In genomic region chr6:100220543-100220942, GRCh38 we compare ENCODE assay signal across 18 cellular contexts.
"Had no signal": no experiment of that assay in that cellular context is flagged by ENCODE, and none has a peak within 500 bp of the region (broad histone marks: within the 10 kb centered on the region; RNA-seq: fewer than 3 reads in every experiment).

No MANE protein-coding gene starts in this region.

- H3K9me3 Mint-ChIP-seq: type B pancreatic cell had no signal

- H3K4me3 ChIP-seq: colonic mucosa, esophagus squamous epithelium, hepatocyte, spleen, thyroid gland had no signal

- H3K4me3 Mint-ChIP-seq: naive thymus-derived CD4-positive, alpha-beta T cell; nephron progenitor cell; type B pancreatic cell had no signal

- H3K4me2 ChIP-seq: hepatocyte had no signal

- H3K4me1 Mint-ChIP-seq: naive thymus-derived CD4-positive, alpha-beta T cell had no signal

- H3K27me3 ChIP-seq: colonic mucosa, esophagus squamous epithelium, foreskin keratinocyte, hepatocyte, spleen, thyroid gland had no signal

- H3K27ac ChIP-seq: colonic mucosa, esophagus squamous epithelium, foreskin keratinocyte, hepatocyte, spleen, thyroid gland had no signal

- H3K9me3 ChIP-seq: colonic mucosa, esophagus squamous epithelium, thyroid gland had no signal

- H3K36me3 ChIP-seq: colonic mucosa, esophagus squamous epithelium, spleen, thyroid gland had no signal

- ATAC-seq: foreskin keratinocyte; naive thymus-derived CD4-positive, alpha-beta T cell; sciatic nerve had no signal

- H2AFZ ChIP-seq: hepatocyte had no signal

- H3K79me2 ChIP-seq: hepatocyte had no signal

- H3K4me1 ChIP-seq: colonic mucosa, esophagus squamous epithelium, foreskin keratinocyte, spleen, thyroid gland had no signal

- H3K36me3 Mint-ChIP-seq: naive thymus-derived CD4-positive, alpha-beta T cell; type B pancreatic cell had no signal

- H3K27ac Mint-ChIP-seq: naive thymus-derived CD4-positive, alpha-beta T cell; nephron progenitor cell; type B pancreatic cell had no signal

- DNase-seq: colonic mucosa; dermis blood vessel endothelial cell; esophagus squamous epithelium; foreskin keratinocyte; kidney glomerular epithelial cell; naive thymus-derived CD4-positive, alpha-beta T cell; nephron progenitor cell; posterior cingulate gyrus; spleen; stimulated activated CD4-positive, alpha-beta T cell treated with anti-CD3 and anti-CD28 coated beads, Interleukin-15, amount 100 ng/mL, for 24 hours; stimulated activated CD4-positive, alpha-beta T cell treated with anti-CD3 and anti-CD28 coated beads, Interleukin-2, amount 100 ng/mL, for 24 hours; stimulated activated naive CD4-positive, alpha-beta T cell treated with Interleukin-2 at 50 U/mL for 16 hours; thyroid gland had no signal

- FAIRE-seq: islet of Langerhans, urothelium cell line had no signal
